ENCODE assay signal across 24 cellular contexts in genomic region chr11:86122773-86123172, GRCh38. TPM values are rescaled to one million over a fixed set of nuclear protein-coding genes. Genes with fewer than 3 reads are reported as not detected.
A peak's percentile ranks its signal among the peaks of the same experiment; 100 is the strongest.
DNase-seq lines count a peak whose midpoint lies in the region; ATAC-seq, FAIRE-seq and TF ChIP-seq lines count a peak whose summit lies in the region.
"Had no signal": no experiment of that assay in that cellular context is flagged by ENCODE, and none has a peak within 500 bp of the region (broad histone marks: within the 10 kb centered on the region; RNA-seq: fewer than 3 reads in every experiment).

No MANE protein-coding gene starts in this region.

- H3K79me2 ChIP-seq in K562 (ENCODE audit: control insufficient read depth, insufficient read depth, low read length), result no peaks in the 10 kb centered on the region

- no peaks in the 10 kb centered on the region for H4K20me1 ChIP-seq in K562 (replicated peaks; ENCODE audit: control insufficient read depth, insufficient read depth, low read length)
- H4K20me1 ChIP-seq: BLaER1 treated with 17β-estradiol and CSF1 and Interleukin-3, amounts not matched to agents 10 nM and 100 nM had no signal

- intact Hi-C loops in Calu3 (cut with micrococcal nuclease; ENCODE audit: unreplicated experiment) (no loop called here), K562 (cut with micrococcal nuclease) (no loop called here)

- no peak overlapping the region for H3K4me2 ChIP-seq in K562 (ENCODE audit: insufficient read depth, low read length)
- H3K4me2 ChIP-seq: A549 had no signal

- CTCF ChIA-PET in Calu3 (lab: Charles Lee), result no interaction called here
- CTCF ChIA-PET in K562 (lab: Yijun Ruan, JAX; ENCODE audit: low intra/inter-chr PET ratio), result no interaction called here

- BruUV-seq in Calu3 (replicated peaks; lab: Mats Ljungman, UMichigan), result no TSS peak
- BruUV-seq in K562 (replicated peaks; lab: Mats Ljungman, UMichigan), result no TSS peak

- H3K27ac Mint-ChIP-seq in Calu3 (ENCODE audit: unreplicated experiment), result peak overlapping the region; percentile 10
- no peak overlapping the region for H3K27ac Mint-ChIP-seq in stimulated activated naive B cell treated with anti-CD40 and anti-IgM and Interleukin-4, amounts not matched to agents 10 μg/mL and 1 μg/mL and 100 μg/mL, for 72 hours
- H3K27ac Mint-ChIP-seq: CD4-positive, alpha-beta T cell had no signal

- no peak for DNase-seq in Calu3
- no peak for DNase-seq in K562 (ENCODE audit: extremely low read depth in 1 of 4, low spot score in 3 of 4)
- DNase-seq in stimulated activated naive B cell treated with anti-CD40 and anti-IgM and Interleukin-4, amounts not matched to agents 10 μg/mL and 1 μg/mL and 100 μg/mL, for 72 hours, result no peak
- no peak for DNase-seq in Kasumi-1 (lab: John Stamatoyannopoulos, UW)
- DNase-seq: AML-193; CD4-positive, alpha-beta T cell; KBM-7; MM.1S; NCI-H1694; NCI-H2029 treated with DMSO at 0.1 percent for 48 hours; NCI-H446 treated with DMSO at 0.1 percent for 48 hours; NCI-H526; NCI-H82; NK-92 treated with Interleukin-12 subunit alpha and Interleukin-12 subunit beta, amount 100 ng/mL, for 24 hours; RPMI8226; SHP77 had no signal

- POLR2A ChIA-PET in K562 (lab: Yijun Ruan, JAX), result interaction anchor here (0.6 to 0.9 kb wide), 2 partner anchors 9 to 1149 kb away, joined by 3 read pairs; no protein-coding TSS in a partner anchor

- in situ Hi-C loops in K562 (cut with MboI), result no loop called here

- TF ChIP-seq RAD21 in K562 (CRISPR knock-in tag; conservative IDR thresholded peaks at IDR 0.05 in 1 of 2, IDR thresholded peaks at IDR 0.05 in 1 of 2), result no peak

- H3K9me3 ChIP-seq in K562 (replicated peaks; ENCODE audit: control insufficient read depth, insufficient read depth, low read depth, low read length), result no peaks in the 10 kb centered on the region
- H3K9me3 ChIP-seq: A549; BLaER1 treated with 17β-estradiol and CSF1 and Interleukin-3, amounts not matched to agents 10 nM and 100 nM had no signal

- H3K27ac ChIP-seq in K562 (ENCODE audit: extremely low read depth, low read depth, low read length), result no peak overlapping the region
- H3K27ac ChIP-seq: A549; BLaER1 treated with 17β-estradiol and CSF1 and Interleukin-3, amounts not matched to agents 10 nM and 100 nM had no signal

- ATAC-seq in HG02610 (IDR thresholded peaks at IDR 0.05; ENCODE audit: unreplicated experiment), result peak; percentile 31
- no peak for ATAC-seq in K562
- peak; percentile 63 to 88 for ATAC-seq in stimulated activated naive B cell treated with anti-CD40 and anti-IgM and Interleukin-4, amounts not matched to agents 10 μg/mL and 1 μg/mL and 100 μg/mL, for 72 hours (replicated peaks)
- ATAC-seq in HG03342 (IDR thresholded peaks at IDR 0.05; ENCODE audit: unreplicated experiment), result no peak
- ATAC-seq in GM21528 (IDR thresholded peaks at IDR 0.05; ENCODE audit: low FRiP score, unreplicated experiment), result no peak
- ATAC-seq: A549 had no signal

- peaks cover 54% of the 10 kb centered on the region for H3K4me1 Mint-ChIP-seq in Calu3 (ENCODE audit: low read depth, unreplicated experiment)
- H3K4me1 Mint-ChIP-seq in stimulated activated naive B cell treated with anti-CD40 and anti-IgM and Interleukin-4, amounts not matched to agents 10 μg/mL and 1 μg/mL and 100 μg/mL, for 72 hours, result peaks cover 14 to 25% of the 10 kb centered on the region in 2 donors

- no peak overlapping the region for H3K4me3 ChIP-seq in K562
- H3K4me3 ChIP-seq: A549; BLaER1 treated with 17β-estradiol and CSF1 and Interleukin-3, amounts not matched to agents 10 nM and 100 nM had no signal

- no peaks in the 10 kb centered on the region for H3K9me1 ChIP-seq in K562 (ENCODE audit: control insufficient read depth, insufficient read depth, low read length)

- no peak overlapping the region for H2AFZ ChIP-seq in K562 (ENCODE audit: low read depth, low read length)

- no peak for TF ChIP-seq POLR2A in K562 (conservative IDR thresholded peaks at IDR 0.05)

- H3K4me3 Mint-ChIP-seq in Calu3 (ENCODE audit: low read depth, unreplicated experiment), result no peak overlapping the region
- H3K4me3 Mint-ChIP-seq in stimulated activated naive B cell treated with anti-CD40 and anti-IgM and Interleukin-4, amounts not matched to agents 10 μg/mL and 1 μg/mL and 100 μg/mL, for 72 hours, result no peak overlapping the region
- H3K4me3 Mint-ChIP-seq: CD4-positive, alpha-beta T cell had no signal

- no peaks in the 10 kb centered on the region for H3K36me3 Mint-ChIP-seq in Calu3 (ENCODE audit: insufficient read depth, unreplicated experiment)
- no peaks in the 10 kb centered on the region for H3K36me3 Mint-ChIP-seq in stimulated activated naive B cell treated with anti-CD40 and anti-IgM and Interleukin-4, amounts not matched to agents 10 μg/mL and 1 μg/mL and 100 μg/mL, for 72 hours

- no peaks in the 10 kb centered on the region for H3K27me3 Mint-ChIP-seq in Calu3 (ENCODE audit: unreplicated experiment)
- H3K27me3 Mint-ChIP-seq in stimulated activated naive B cell treated with anti-CD40 and anti-IgM and Interleukin-4, amounts not matched to agents 10 μg/mL and 1 μg/mL and 100 μg/mL, for 72 hours, result no peaks in the 10 kb centered on the region
- H3K27me3 Mint-ChIP-seq: CD4-positive, alpha-beta T cell had no signal

- TF ChIP-seq CTCF in Calu3 (IDR thresholded peaks at IDR 0.05; ENCODE audit: unreplicated experiment), result no peak
- no peak for TF ChIP-seq CTCF in K562 (IDR thresholded peaks at IDR 0.05 in 2 of 3, conservative IDR thresholded peaks at IDR 0.05 in 1 of 3; ENCODE audit: insufficient read depth in 2 of 3, low read depth in 1 of 3, low read length in 3 of 3)

- WGBS in K562 (ENCODE audit: insufficient coverage, low coverage, missing lambda C conversion rate), result 92% methylated on average over 1 of the region's 1 CpG

- no peaks in the 10 kb centered on the region for H3K27me3 ChIP-seq in K562 (ENCODE audit: control insufficient read depth in 2 of 2, insufficient read depth in 2 of 2, low read length in 2 of 2)
- H3K27me3 ChIP-seq: BLaER1 treated with 17β-estradiol and CSF1 and Interleukin-3, amounts not matched to agents 10 nM and 100 nM had no signal

- no peak for TF ChIP-seq EP300 in K562 (IDR thresholded peaks at IDR 0.05; ENCODE audit: low read length)

- peaks cover 0 to 20% of the 10 kb centered on the region in 2 experiments; a peak in 4 of 5 replicates for H3K4me1 ChIP-seq in K562 (replicated peaks in 1 of 2; ENCODE audit: control insufficient read depth in 2 of 2, insufficient read depth in 2 of 2, low read length in 2 of 2)

- FAIRE-seq in K562 (lab: Jason Lieb, UNC), result no peak
- FAIRE-seq: A549, G401.6, H54, HTR-8/SVneo had no signal

- H3K9ac ChIP-seq in K562 (ENCODE audit: insufficient read depth in 1 of 2, low read depth in 2 of 2, low read length in 2 of 2), result no peak overlapping the region
- H3K9ac ChIP-seq: BLaER1 treated with 17β-estradiol and CSF1 and Interleukin-3, amounts not matched to agents 10 nM and 100 nM had no signal

- no peaks in the 10 kb centered on the region for H3K9me3 Mint-ChIP-seq in Calu3 (ENCODE audit: low read depth, unreplicated experiment)
- no peaks in the 10 kb centered on the region for H3K9me3 Mint-ChIP-seq in stimulated activated naive B cell treated with anti-CD40 and anti-IgM and Interleukin-4, amounts not matched to agents 10 μg/mL and 1 μg/mL and 100 μg/mL, for 72 hours
- H3K9me3 Mint-ChIP-seq: CD4-positive, alpha-beta T cell had no signal

- H3K36me3 ChIP-seq in K562 (ENCODE audit: control insufficient read depth, insufficient read depth, low read length), result no peaks in the 10 kb centered on the region
- H3K36me3 ChIP-seq: BLaER1 treated with 17β-estradiol and CSF1 and Interleukin-3, amounts not matched to agents 10 nM and 100 nM had no signal

TF ChIP-seq in K562, 482 proteins besides CTCF, POLR2A, EP300 and RAD21:
- TF ChIP-seq MYNN (IDR thresholded peaks at IDR 0.05), result 0 out of 2 replicates have a peak, but pooled peaks have one; percentile 20
- TF ChIP-seq MYNN (CRISPR knock-in tag; IDR thresholded peaks at IDR 0.05), result no peak
- TF ChIP-seq, protein P1, sequence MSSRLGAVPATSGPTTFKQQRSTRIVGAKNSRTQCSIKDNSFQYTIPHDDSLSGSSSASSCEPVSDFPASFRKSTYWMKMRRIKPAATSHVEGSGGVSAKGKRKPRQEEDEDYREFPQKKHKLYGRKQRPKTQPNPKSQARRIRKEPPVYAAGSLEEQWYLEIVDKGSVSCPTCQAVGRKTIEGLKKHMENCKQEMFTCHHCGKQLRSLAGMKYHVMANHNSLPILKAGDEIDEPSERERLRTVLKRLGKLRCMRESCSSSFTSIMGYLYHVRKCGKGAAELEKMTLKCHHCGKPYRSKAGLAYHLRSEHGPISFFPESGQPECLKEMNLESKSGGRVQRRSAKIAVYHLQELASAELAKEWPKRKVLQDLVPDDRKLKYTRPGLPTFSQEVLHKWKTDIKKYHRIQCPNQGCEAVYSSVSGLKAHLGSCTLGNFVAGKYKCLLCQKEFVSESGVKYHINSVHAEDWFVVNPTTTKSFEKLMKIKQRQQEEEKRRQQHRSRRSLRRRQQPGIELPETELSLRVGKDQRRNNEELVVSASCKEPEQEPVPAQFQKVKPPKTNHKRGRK (tag; IDR thresholded peaks at IDR 0.05), result no peak
- no peak for TF ChIP-seq SIRT6 (IDR thresholded peaks at IDR 0.05; ENCODE audit: low read depth, low read length)
TF ChIP-seq in K562: peak in this region for 1.

RNA-seq across cellular contexts. Expression of gene PICALM, which starts 53.9 kb away (rescaled TPM):
- total RNA-seq in Calu3 (2022), result 116 and 124 TPM in 2 replicates
- total RNA-seq in K562 (2011; cell fraction: chromatin; rRNA removed; ENCODE audit: low replicate concordance), result 475 and 1,498 TPM in 2 replicates
- 202 and 279 TPM in 2 replicates for total RNA-seq in K562 (2011; cell fraction: nucleolus; rRNA removed)
- total RNA-seq in K562 (2011; cell fraction: nucleoplasm; rRNA removed), result 517 and 758 TPM in 2 replicates
- 230 and 307 TPM in 2 replicates for total RNA-seq in K562 (2014; rRNA removed)
- 340 and 386 TPM in 2 replicates for total RNA-seq in K562 (2014; rRNA removed; fragmentation: Illumina TruSeq; extraction: Trizol)
- 269 and 309 TPM in 2 replicates for total RNA-seq in K562 (2015; rRNA removed; fragmentation: Illumina TruSeq; extraction: Trizol)
- total RNA-seq in K562 (2021), result 281 and 340 TPM in 2 replicates
- polyA plus RNA-seq in K562 (2011; rRNA removed), result 681 and 990 TPM in 2 replicates
- 509 and 566 TPM in 2 replicates for polyA plus RNA-seq in K562 (2011; cell fraction: cytosol; rRNA removed)
- polyA plus RNA-seq in K562 (2011; cell fraction: nucleus; rRNA removed), result 499 and 568 TPM in 2 replicates
- 259 and 286 TPM in 2 replicates for polyA plus RNA-seq in K562 (2012)
- 445 and 542 TPM in 2 replicates for polyA plus RNA-seq in K562 (2014; fragmentation: Illumina TruSeq; extraction: Trizol)
- polyA plus RNA-seq in K562 (2014; fragmentation: Nextera tagmentation; extraction: Ambion mirVana), result 100 to 1,000 TPM in 1 of 2 experiments, 10 to 100 TPM in 1; 41.3 to 129 TPM
- 304 TPM in 2 replicates for polyA plus RNA-seq in K562 (2014; rRNA removed)
- polyA minus RNA-seq in K562 (2011; rRNA and poly(A)+ RNA removed), result 1,181 and 1,573 TPM in 2 replicates
- 387 and 658 TPM in 2 replicates for polyA minus RNA-seq in K562 (2011; cell fraction: cytosol; rRNA and poly(A)+ RNA removed)
- polyA minus RNA-seq in K562 (2011; cell fraction: nucleus; rRNA and poly(A)+ RNA removed), result 394 and 431 TPM in 2 replicates

Comparison
In these comparisons a context has a peak if more than half of its experiments do, and no peak if none do; other contexts are left out.
1. ATAC-seq: peak in HG02610 (single experiment) and stimulated activated naive B cell treated with anti-CD40 and anti-IgM and Interleukin-4, amounts not matched to agents 10 μg/mL and 1 μg/mL and 100 μg/mL, for 72 hours (2 of 2); none in K562 (single experiment), HG03342 (single experiment) and GM21528 (single experiment).